ENCODE assay signal across 9 cellular contexts in the genomic region with DNA sequence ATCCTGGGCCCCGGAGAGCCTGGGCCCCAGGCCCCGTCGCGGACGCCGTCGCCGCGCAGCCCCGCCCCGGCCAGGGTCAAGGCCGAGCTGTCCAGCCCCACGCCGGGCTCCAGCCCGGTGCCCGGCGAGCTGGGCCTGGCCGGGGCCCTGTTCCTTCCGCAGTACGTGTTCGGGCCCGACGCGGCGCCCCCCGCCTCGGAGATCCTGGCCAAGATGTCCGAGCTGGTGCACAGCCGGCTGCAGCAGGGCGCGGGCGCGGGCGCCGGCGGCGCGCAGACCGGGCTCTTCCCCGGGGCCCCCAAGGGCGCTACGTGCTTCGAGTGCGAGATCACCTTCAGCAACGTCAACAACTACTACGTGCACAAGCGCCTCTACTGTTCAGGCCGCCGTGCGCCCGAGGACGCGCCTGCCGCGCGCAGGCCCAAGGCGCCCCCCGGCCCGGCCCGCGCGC. TPM values are rescaled to one million over a fixed set of nuclear protein-coding genes. Genes with fewer than 3 reads are reported as not detected.
DNase-seq lines count a peak whose midpoint lies in the region; ATAC-seq, FAIRE-seq and TF ChIP-seq lines count a peak whose summit lies in the region.
"Had no signal": no experiment of that assay in that cellular context is flagged by ENCODE, and none has a peak within 500 bp of the region (broad histone marks: within the 10 kb centered on the region; RNA-seq: fewer than 3 reads in every experiment).

No MANE protein-coding gene starts in this region.

- H3K9ac ChIP-seq in kidney (ENCODE audit: low read length in 2 of 2) (no peak overlapping the region), stomach smooth muscle (ENCODE audit: low read length in 2 of 2) (peak overlapping the region; percentile 29 to 33)

- H3K4me1 ChIP-seq in kidney (ENCODE audit: control insufficient read depth in 1 of 2, insufficient read depth in 1 of 2, low read depth in 1 of 2, low read length in 2 of 2) (peaks cover 0 to 13% of the 10 kb centered on the region in 2 donors), stomach smooth muscle (ENCODE audit: control insufficient read depth, insufficient read depth, low read length) (peaks cover 22% of the 10 kb centered on the region)

- H3K9me3 ChIP-seq in kidney (ENCODE audit: control insufficient read depth in 1 of 2, low read length in 2 of 2), result no peaks in the 10 kb centered on the region
- H3K9me3 ChIP-seq in stomach smooth muscle (ENCODE audit: control insufficient read depth in 2 of 2, low read length in 2 of 2), result no peaks in the 10 kb centered on the region

- DNase-seq in choroid plexus epithelial cell (ENCODE audit: low read depth) (peak; percentile 64), kidney (peak; percentile 82), NK-92 (lab: John Stamatoyannopoulos, UW; ENCODE audit: unreplicated experiment) (no peak), DMS79 treated with DMSO at 0.1 percent for 48 hours (lab: John Stamatoyannopoulos, UW) (no peak), DMS114 treated with DMSO at 0.1 percent for 48 hours (lab: John Stamatoyannopoulos, UW; ENCODE audit: unreplicated experiment) (no peak)
- DNase-seq in natural killer cell treated with Interleukin-12 subunit alpha and Interleukin-12 subunit beta and Interleukin-15 and Interleukin-18, amount 100 ng/mL, for 72 hours (ENCODE audit: low spot score), result no peak

- H3K27me3 Mint-ChIP-seq in natural killer cell treated with Interleukin-12 subunit alpha and Interleukin-12 subunit beta and Interleukin-15 and Interleukin-18, amount 100 ng/mL, for 72 hours, result no peaks in the 10 kb centered on the region
- H3K27me3 Mint-ChIP-seq: activated B cell treated with CpG ODN at 0.5 μM for 24 hours had no signal

- peaks cover 5 to 8% of the 10 kb centered on the region in 2 donors for H3K4me1 Mint-ChIP-seq in natural killer cell treated with Interleukin-12 subunit alpha and Interleukin-12 subunit beta and Interleukin-15 and Interleukin-18, amount 100 ng/mL, for 72 hours (ENCODE audit: low read depth in 2 of 2)

- TF ChIP-seq CTCF in choroid plexus epithelial cell (conservative IDR thresholded peaks at IDR 0.05; ENCODE audit: low read depth, low read length) (no peak), kidney (IDR thresholded peaks at IDR 0.05; ENCODE audit: borderline replicate concordance, extremely low read depth, insufficient read depth) (no peak)

- H3K27me3 ChIP-seq in stomach smooth muscle (ENCODE audit: control insufficient read depth in 1 of 2, insufficient read depth in 2 of 2, low read length in 2 of 2), result no peaks in the 10 kb centered on the region

- no peak for FAIRE-seq in kidney (lab: Jason Lieb, UNC)

- no peaks in the 10 kb centered on the region for H3K36me3 Mint-ChIP-seq in natural killer cell treated with Interleukin-12 subunit alpha and Interleukin-12 subunit beta and Interleukin-15 and Interleukin-18, amount 100 ng/mL, for 72 hours

- H3K36me3 ChIP-seq in kidney (ENCODE audit: control insufficient read depth in 1 of 2, insufficient read depth in 2 of 2, low read length in 2 of 2) (no peaks in the 10 kb centered on the region), stomach smooth muscle (ENCODE audit: control insufficient read depth in 2 of 2, insufficient read depth in 2 of 2, low read length in 2 of 2) (no peaks in the 10 kb centered on the region)

- peak; percentile 8 for ATAC-seq in HG03457 (IDR thresholded peaks at IDR 0.05; ENCODE audit: unreplicated experiment)
- no peak for ATAC-seq in natural killer cell treated with Interleukin-12 subunit alpha and Interleukin-12 subunit beta and Interleukin-15 and Interleukin-18, amount 100 ng/mL, for 72 hours

- intact Hi-C loops in kidney (cut with DNase I), result no loop called here

- no peak overlapping the region for H3K27ac Mint-ChIP-seq in natural killer cell treated with Interleukin-12 subunit alpha and Interleukin-12 subunit beta and Interleukin-15 and Interleukin-18, amount 100 ng/mL, for 72 hours
- H3K27ac Mint-ChIP-seq: activated B cell treated with CpG ODN at 0.5 μM for 24 hours had no signal

- no peak overlapping the region for H3K4me3 Mint-ChIP-seq in natural killer cell treated with Interleukin-12 subunit alpha and Interleukin-12 subunit beta and Interleukin-15 and Interleukin-18, amount 100 ng/mL, for 72 hours
- H3K4me3 Mint-ChIP-seq: activated B cell treated with CpG ODN at 0.5 μM for 24 hours had no signal

- H3K9me3 Mint-ChIP-seq in natural killer cell treated with Interleukin-12 subunit alpha and Interleukin-12 subunit beta and Interleukin-15 and Interleukin-18, amount 100 ng/mL, for 72 hours, result no peaks in the 10 kb centered on the region
- H3K9me3 Mint-ChIP-seq: activated B cell treated with CpG ODN at 0.5 μM for 24 hours had no signal

- peak overlapping the region; percentile 67 for H3K4me3 ChIP-seq in choroid plexus epithelial cell (ENCODE audit: low read depth, low read length)
- H3K4me3 ChIP-seq in kidney (ENCODE audit: low read length in 2 of 2), result no peak overlapping the region
- H3K4me3 ChIP-seq in stomach smooth muscle (ENCODE audit: low read length in 2 of 2), result peak overlapping the region in 1 of 2 donors; percentile 68

- no peak overlapping the region for H3K27ac ChIP-seq in kidney (ENCODE audit: low read depth in 2 of 2, low read length in 2 of 2)
- H3K27ac ChIP-seq in stomach smooth muscle (ENCODE audit: low read length), result no peak overlapping the region

RNA-seq across cellular contexts. Expression of a gene that starts 36.8 kb away (rescaled TPM):
- total RNA-seq in kidney, result 38.2 TPM
- 11.4 TPM for polyA plus RNA-seq in kidney (ENCODE audit: insufficient read depth, low read depth, low replicate concordance)
- 100 to 1,000 TPM in 1 of 2 donors, 10 to 100 TPM in 1; 85.0 to 148 TPM for total RNA-seq in natural killer cell treated with Interleukin-12 subunit alpha and Interleukin-12 subunit beta and Interleukin-15 and Interleukin-18, amount 100 ng/mL, for 72 hours

Comparison
In these comparisons a context has a peak if more than half of its experiments do, and no peak if none do; other contexts are left out.
1. DNase-seq: peak in choroid plexus epithelial cell (single experiment) and kidney (single experiment); none in NK-92 (single experiment), natural killer cell treated with Interleukin-12 subunit alpha and Interleukin-12 subunit beta and Interleukin-15 and Interleukin-18, amount 100 ng/mL, for 72 hours (single experiment), DMS79 treated with DMSO at 0.1 percent for 48 hours (single experiment) and DMS114 treated with DMSO at 0.1 percent for 48 hours (single experiment).
2. H3K9ac ChIP-seq: peak in stomach smooth muscle (2 of 2); none in kidney (0 of 2).